In genomic region chr1:222045816-222046215, GRCh38 we compare ENCODE assay signal across 23 cellular contexts.
DNase-seq lines count a peak whose midpoint lies in the region; ATAC-seq and TF ChIP-seq lines count a peak whose summit lies in the region.
"Had no signal": no experiment of that assay in that cellular context is flagged by ENCODE, and none has a peak within 500 bp of the region (broad histone marks: within the 10 kb centered on the region; RNA-seq: fewer than 3 reads in every experiment).

No MANE protein-coding gene starts in this region.

- no peak overlapping the region for H3K4me3 ChIP-seq in IMR-90 (ENCODE audit: insufficient read depth, low read depth, low read length)
- no peak overlapping the region for H3K4me3 ChIP-seq in NB4 (ENCODE audit: low read depth, low read length)
- H3K4me3 ChIP-seq in fibroblast of mammary gland (ENCODE audit: control insufficient read depth, low read depth, low read length) = no peak overlapping the region
- H3K4me3 ChIP-seq: BLaER1 treated with 17β-estradiol and CSF1 and Interleukin-3, amounts not matched to agents 10 nM and 100 nM; GM12878; SJSA1 had no signal

- CTCF ChIA-PET in IMR-90 (lab: Yijun Ruan, JAX) = interaction anchor here (0.6 kb wide), 1 partner anchor 26 kb away, joined by 3 read pairs; no protein-coding TSS in a partner anchor
- CTCF ChIA-PET in RWPE1 (lab: Yijun Ruan, JAX) = interaction anchor here (0.6 to 0.7 kb wide), 3 partner anchors 36 to 464 kb away, joined by 3 to 4 read pairs (median 3); no protein-coding TSS in a partner anchor

- H2AK9ac ChIP-seq in IMR-90 (replicated peaks; ENCODE audit: low read depth, low read length, poor library complexity) = no peak overlapping the region

- peak overlapping the region; percentile 51; the same call in 1 of the 2 replicates for H3K4ac ChIP-seq in IMR-90 (ENCODE audit: low read depth, low read length)

- H3K9me1 ChIP-seq in IMR-90 (ENCODE audit: insufficient read depth, low read length) = peaks cover 11% of the 10 kb centered on the region

- H3K14ac ChIP-seq in IMR-90 (replicated peaks; ENCODE audit: low read depth, low read length) = 0 out of 2 replicates have a peak overlapping the region, but pooled peaks have one; percentile 17

- peak overlapping the region; percentile 78 for H2AK5ac ChIP-seq in IMR-90 (ENCODE audit: low read depth, low read length)

- in situ Hi-C loops in IMR-90 (cut with MboI; ENCODE audit: low sequenced_read_pairs) = no loop called here

- TF ChIP-seq CTCF in IMR-90 (conservative IDR thresholded peaks at IDR 0.05; ENCODE audit: low read depth, low read length) (no peak), NB4 (IDR thresholded peaks at IDR 0.05; ENCODE audit: low read depth, low read length) (no peak), fibroblast of mammary gland (conservative IDR thresholded peaks at IDR 0.05; ENCODE audit: control insufficient read depth, insufficient read depth, low read depth, low read length) (no peak), RWPE1 (conservative IDR thresholded peaks at IDR 0.05; ENCODE audit: low read depth) (no peak)

- H2BK15ac ChIP-seq in IMR-90 (ENCODE audit: low read depth, low read length) = peak overlapping the region; percentile 48; the same call in 2 of the 3 replicates

- H3K18ac ChIP-seq in IMR-90 (ENCODE audit: low read depth, low read length) = no peak overlapping the region

- H3K4me2 ChIP-seq in IMR-90 (ENCODE audit: low read depth, low read length) = no peak overlapping the region

- no peak overlapping the region; the same call in 1 of the 2 replicates for H2BK20ac ChIP-seq in IMR-90 (ENCODE audit: low read depth, low read length)

- H3K4me1 ChIP-seq in IMR-90 (ENCODE audit: control insufficient read depth, insufficient read depth, low read length) = peaks cover 27% of the 10 kb centered on the region

- no peak overlapping the region for H2BK5ac ChIP-seq in IMR-90 (ENCODE audit: low read depth, low read length, poor library complexity, severe bottlenecking)

- H3K56ac ChIP-seq in IMR-90 (ENCODE audit: extremely low read depth, insufficient read depth, low read length) = no peak overlapping the region

- H2BK120ac ChIP-seq in IMR-90 (ENCODE audit: low read depth, low read length) = peak overlapping the region; percentile 35; the same call in 1 of the 2 replicates

- H4K5ac ChIP-seq in IMR-90 (ENCODE audit: low read depth, low read length) = no peak overlapping the region

- H3K79me1 ChIP-seq in IMR-90 (ENCODE audit: low read depth in 1 of 2, low read length in 2 of 2) = no peaks in the 10 kb centered on the region

- TF ChIP-seq RAD21 in IMR-90 (IDR thresholded peaks at IDR 0.05; ENCODE audit: low read length) = no peak

- TF ChIP-seq POLR2A in IMR-90 (IDR thresholded peaks at IDR 0.05; ENCODE audit: low read depth, low read length) (no peak), NB4 (IDR thresholded peaks at IDR 0.05; ENCODE audit: extremely low read depth, insufficient read length) (no peak)

- DNase-seq in IMR-90 (no peak), NB4 (ENCODE audit: low read depth) (peak; percentile 20), fibroblast of mammary gland (ENCODE audit: low read depth) (peak; percentile 16), renal cortical epithelial cell (ENCODE audit: low read depth) (peak; percentile 29), RWPE1 (ENCODE audit: low spot score) (no peak), activated gamma-delta T cell treated with Interleukin-2 at 50 U/mL for 16 hours (no peak), posterior vena cava (ENCODE audit: low spot score) (no peak)
- DNase-seq: CD8-positive, alpha-beta T cell; DMS53; EL; GOT3; KG1; MM.1S; NCI-H1417 treated with DMSO at 0.1 percent for 48 hours; NCI-H187 treated with DMSO at 0.1 percent for 48 hours; NCI-H345; NCI-H526; PC-3 had no signal

- POLR2A ChIA-PET in IMR-90 (lab: Charles Lee; ENCODE audit: unreplicated experiment) (no interaction called here), RWPE1 (lab: Yijun Ruan, JAX; ENCODE audit: low non-redundant PET) (no interaction called here)

- intact Hi-C loops in IMR-90 (cut with micrococcal nuclease) (loop anchor here (10.0 kb wide), 2 partner anchors 181 to 409 kb away; no protein-coding TSS in a partner anchor), posterior vena cava (cut with DNase I) (no loop called here)

- no peaks in the 10 kb centered on the region for H3K27me3 ChIP-seq in IMR-90 (ENCODE audit: control insufficient read depth, insufficient read depth, low read length)
- H3K27me3 ChIP-seq: SJSA1 had no signal

- peak overlapping the region; percentile 9 for H4K91ac ChIP-seq in IMR-90 (ENCODE audit: insufficient read depth, low read depth, low read length)

- BruUV-seq in IMR-90 (replicated peaks; lab: Mats Ljungman, UMichigan) = no TSS peak

- H3K36me3 ChIP-seq in IMR-90 (ENCODE audit: control insufficient read depth, insufficient read depth, low read length) = no peaks in the 10 kb centered on the region
- H3K36me3 ChIP-seq: BLaER1 treated with 17β-estradiol and CSF1 and Interleukin-3, amounts not matched to agents 10 nM and 100 nM; SJSA1 had no signal

- H3K27ac ChIP-seq in IMR-90 (ENCODE audit: insufficient read depth, low read length) (no peak overlapping the region), RWPE1 (no peak overlapping the region)
- H3K27ac ChIP-seq: BLaER1 treated with 17β-estradiol and CSF1 and Interleukin-3, amounts not matched to agents 10 nM and 100 nM; SJSA1 had no signal

- H3K9ac ChIP-seq in IMR-90 (ENCODE audit: low read depth, low read length) = no peak overlapping the region
- H3K9ac ChIP-seq: BLaER1 treated with 17β-estradiol and CSF1 and Interleukin-3, amounts not matched to agents 10 nM and 100 nM had no signal

- H3K9me3 ChIP-seq in IMR-90 (ENCODE audit: control insufficient read depth, insufficient read depth, low read length) = no peaks in the 10 kb centered on the region
- H3K9me3 ChIP-seq: SJSA1 had no signal

- H3K23ac ChIP-seq in IMR-90 (ENCODE audit: low read depth, low read length) = no peak overlapping the region

- no CpG with 5 or more reads among the region's 3 CpGs for WGBS in IMR-90 (ENCODE audit: extremely low coverage in 2 of 2, insufficient read length in 1 of 2), 2 experiments

- dilution Hi-C loops in IMR-90 (cut with HindIII; ENCODE audit: low sequenced_read_pairs, unreplicated experiment) = no loop called here

- H2AFZ ChIP-seq in IMR-90 (replicated peaks; ENCODE audit: low read length, poor library complexity) = no peak overlapping the region

- H4K20me1 ChIP-seq in IMR-90 (ENCODE audit: insufficient read depth, low read length) = no peaks in the 10 kb centered on the region
- H4K20me1 ChIP-seq: BLaER1 treated with 17β-estradiol and CSF1 and Interleukin-3, amounts not matched to agents 10 nM and 100 nM had no signal

- no peak overlapping the region for H4K8ac ChIP-seq in IMR-90 (ENCODE audit: low read depth in 2 of 2, low read length in 2 of 2)

- ATAC-seq in IMR-90 (ENCODE audit: low read depth) (no peak), GM19395 (IDR thresholded peaks at IDR 0.05; ENCODE audit: unreplicated experiment) (no peak)
- ATAC-seq: CD8-positive, alpha-beta T cell; GM12878; HCT116; PC-3 had no signal

TF ChIP-seq in IMR-90, 13 proteins besides CTCF, POLR2A, EP300 and RAD21:
- no peak for TF ChIP-seq NFE2L2 (IDR thresholded peaks at IDR 0.05; ENCODE audit: low read depth, low read length)
- TF ChIP-seq RFX5 (IDR thresholded peaks at IDR 0.05; ENCODE audit: low read depth, low read length) = no peak
- TF ChIP-seq MAZ (IDR thresholded peaks at IDR 0.05; ENCODE audit: borderline replicate concordance, low read depth, low read length) = no peak
- TF ChIP-seq USF2 (IDR thresholded peaks at IDR 0.05; ENCODE audit: low read depth, low read length) = no peak
- TF ChIP-seq ELK1 (IDR thresholded peaks at IDR 0.05; ENCODE audit: borderline replicate concordance, low read depth, low read length) = no peak
- no peak for TF ChIP-seq MXI1 (IDR thresholded peaks at IDR 0.05; ENCODE audit: borderline replicate concordance, low read depth, low read length)
- no peak for TF ChIP-seq BHLHE40 (IDR thresholded peaks at IDR 0.05; ENCODE audit: low read depth, low read length)
- no peak for TF ChIP-seq CHD1 (IDR thresholded peaks at IDR 0.05; ENCODE audit: low read depth, low read length)
- TF ChIP-seq FOS (IDR thresholded peaks at IDR 0.05; ENCODE audit: low read depth, low read length) = no peak

Comparison
In these comparisons a context has a peak if more than half of its experiments do, and no peak if none do; other contexts are left out.
1. DNase-seq: peak in NB4 (single experiment), fibroblast of mammary gland (single experiment) and renal cortical epithelial cell (single experiment); none in IMR-90 (single experiment), RWPE1 (single experiment), activated gamma-delta T cell treated with Interleukin-2 at 50 U/mL for 16 hours (single experiment) and posterior vena cava (single experiment).